In genomic region chr17:30345527-30346075, GRCh38 we compare ENCODE assay signal across 1 cellular context.
TF ChIP-seq lines count a peak whose summit lies in the region.

No MANE protein-coding gene starts in this region.

TF ChIP-seq in HepG2, 621 proteins besides CTCF, POLR2A, EP300 and RAD21 (continued from another document and continues in another):
- TF ChIP-seq, protein P1, sequence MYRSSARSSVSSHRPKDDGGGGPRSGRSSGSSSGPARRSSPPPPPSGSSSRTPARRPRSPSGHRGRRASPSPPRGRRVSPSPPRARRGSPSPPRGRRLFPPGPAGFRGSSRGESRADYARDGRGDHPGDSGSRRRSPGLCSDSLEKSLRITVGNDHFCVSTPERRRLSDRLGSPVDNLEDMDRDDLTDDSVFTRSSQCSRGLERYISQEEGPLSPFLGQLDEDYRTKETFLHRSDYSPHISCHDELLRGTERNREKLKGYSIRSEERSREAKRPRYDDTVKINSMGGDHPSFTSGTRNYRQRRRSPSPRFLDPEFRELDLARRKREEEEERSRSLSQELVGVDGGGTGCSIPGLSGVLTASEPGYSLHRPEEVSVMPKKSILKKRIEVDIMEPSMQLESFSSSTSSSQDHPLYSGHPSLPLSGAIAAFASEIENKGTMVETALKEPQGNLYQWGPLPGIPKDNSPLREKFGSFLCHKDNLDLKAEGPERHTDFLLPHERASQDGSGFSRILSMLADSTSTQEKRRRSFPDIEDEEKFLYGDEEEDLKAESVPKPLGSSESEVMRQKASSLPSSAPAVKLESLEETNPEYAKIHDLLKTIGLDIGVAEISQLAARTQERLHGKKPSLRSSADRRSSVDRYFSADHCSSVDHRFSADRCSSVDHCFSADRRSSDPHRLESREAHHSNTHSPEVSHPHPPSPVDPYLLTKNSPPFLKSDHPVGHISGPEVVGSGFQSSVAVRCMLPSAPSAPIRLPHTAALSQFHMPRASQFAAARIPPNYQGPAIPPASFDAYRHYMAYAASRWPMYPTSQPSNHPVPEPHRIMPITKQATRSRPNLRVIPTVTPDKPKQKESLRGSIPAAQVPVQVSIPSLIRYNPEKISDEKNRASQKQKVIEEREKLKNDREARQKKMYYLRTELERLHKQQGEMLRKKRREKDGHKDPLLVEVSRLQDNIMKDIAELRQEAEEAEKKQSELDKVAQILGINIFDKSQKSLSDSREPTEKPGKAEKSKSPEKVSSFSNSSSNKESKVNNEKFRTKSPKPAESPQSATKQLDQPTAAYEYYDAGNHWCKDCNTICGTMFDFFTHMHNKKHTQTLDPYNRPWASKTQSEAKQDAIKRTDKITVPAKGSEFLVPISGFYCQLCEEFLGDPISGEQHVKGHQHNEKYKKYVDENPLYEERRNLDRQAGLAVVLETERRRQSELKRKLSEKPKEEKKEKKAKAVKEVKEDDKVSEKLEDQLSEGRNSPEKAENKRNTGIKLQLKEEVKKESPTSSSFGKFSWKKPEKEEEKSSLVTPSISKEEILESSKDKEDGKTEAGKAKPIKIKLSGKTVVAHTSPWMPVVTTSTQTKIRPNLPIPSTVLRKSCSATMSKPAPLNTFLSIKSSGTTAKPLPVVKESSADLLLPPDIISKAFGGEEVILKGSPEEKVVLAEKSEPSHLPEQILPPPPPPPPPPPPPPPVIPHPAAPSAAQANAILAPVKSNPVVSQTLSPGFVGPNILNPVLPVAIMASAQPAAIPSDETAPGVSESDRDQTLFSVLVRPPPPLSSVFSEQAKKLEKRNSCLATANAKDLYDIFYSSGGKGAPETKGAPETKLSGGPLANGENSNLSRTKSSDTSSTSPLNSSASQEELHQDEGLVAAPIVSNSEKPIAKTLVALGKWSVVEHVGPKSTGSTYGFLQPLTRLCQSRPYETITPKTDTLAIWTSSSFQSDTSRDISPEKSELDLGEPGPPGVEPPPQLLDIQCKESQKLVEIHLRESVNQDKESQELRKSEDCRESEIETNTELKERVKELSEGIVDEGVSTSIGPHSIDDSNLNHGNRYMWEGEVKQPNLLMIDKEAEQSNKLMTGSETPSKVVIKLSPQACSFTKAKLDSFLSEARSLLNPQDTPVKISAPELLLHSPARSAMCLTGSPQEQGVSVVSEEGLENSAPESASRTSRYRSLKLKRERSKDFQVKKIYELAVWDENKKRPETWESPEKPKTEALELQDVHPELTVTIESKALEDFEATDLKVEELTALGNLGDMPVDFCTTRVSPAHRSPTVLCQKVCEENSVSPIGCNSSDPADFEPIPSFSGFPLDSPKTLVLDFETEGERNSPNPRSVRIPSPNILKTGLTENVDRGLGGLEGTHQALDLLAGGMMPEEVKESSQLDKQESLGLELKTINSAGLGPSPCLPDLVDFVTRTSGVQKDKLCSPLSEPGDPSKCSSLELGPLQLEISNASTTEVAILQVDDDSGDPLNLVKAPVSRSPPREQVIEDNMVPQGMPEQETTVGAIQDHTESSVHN (CRISPR knock-in tag; IDR thresholded peaks at IDR 0.05) = no peak
- TF ChIP-seq SOX5 (CRISPR knock-in tag; IDR thresholded peaks at IDR 0.05; ENCODE audit: borderline replicate concordance) = peak; percentile 29; the same call in 1 of the 2 replicates
- peak; percentile 23; the same call in 1 of the 2 replicates for TF ChIP-seq ZNF605 (CRISPR knock-in tag; IDR thresholded peaks at IDR 0.05)
- peak; percentile 39; the same call in 1 of the 2 replicates for TF ChIP-seq TAF1 (CRISPR knock-in tag; IDR thresholded peaks at IDR 0.05)
- no peak for TF ChIP-seq RFXAP (CRISPR knock-in tag; IDR thresholded peaks at IDR 0.05; ENCODE audit: borderline replicate concordance)
- no peak for TF ChIP-seq ATF7 (IDR thresholded peaks at IDR 0.05)
- TF ChIP-seq ATF7 (CRISPR knock-in tag; IDR thresholded peaks at IDR 0.05) = no peak
- no peak for TF ChIP-seq ZNF160 (CRISPR knock-in tag; IDR thresholded peaks at IDR 0.05)
- no peak for TF ChIP-seq MEIS2 (CRISPR knock-in tag; IDR thresholded peaks at IDR 0.05)
- TF ChIP-seq FOXP4 (CRISPR knock-in tag; IDR thresholded peaks at IDR 0.05) = 0 out of 2 replicates have a peak, but pooled peaks have one; percentile 37
- no peak for TF ChIP-seq ZSCAN25 (CRISPR knock-in tag; IDR thresholded peaks at IDR 0.05)
- no peak for TF ChIP-seq ZFP36L2 (CRISPR knock-in tag; IDR thresholded peaks at IDR 0.05)
- 0 out of 2 replicates have a peak, but pooled peaks have one; percentile 15 for TF ChIP-seq MXD4 (CRISPR knock-in tag; IDR thresholded peaks at IDR 0.05)
- 0 out of 2 replicates have a peak, but pooled peaks have one; percentile 18 for TF ChIP-seq ZMYM2 (CRISPR knock-in tag; IDR thresholded peaks at IDR 0.05)
- TF ChIP-seq ZNF770 (CRISPR knock-in tag; IDR thresholded peaks at IDR 0.05) = peak; percentile 97
- TF ChIP-seq ZNF180 (CRISPR knock-in tag; IDR thresholded peaks at IDR 0.05; ENCODE audit: borderline replicate concordance, low read depth) = no peak
- no peak; the same call in 1 of the 2 replicates for TF ChIP-seq ZNF430 (CRISPR knock-in tag; IDR thresholded peaks at IDR 0.05)
- no peak for TF ChIP-seq PHF8 (CRISPR knock-in tag; IDR thresholded peaks at IDR 0.05)
- no peak for TF ChIP-seq ZNF383 (CRISPR knock-in tag; IDR thresholded peaks at IDR 0.05; ENCODE audit: borderline replicate concordance)
- TF ChIP-seq RXRB (CRISPR knock-in tag; IDR thresholded peaks at IDR 0.05; ENCODE audit: borderline replicate concordance) = peak; percentile 50
- no peak for TF ChIP-seq HMG20B (CRISPR knock-in tag; conservative IDR thresholded peaks at IDR 0.05)
- TF ChIP-seq, protein P2, sequence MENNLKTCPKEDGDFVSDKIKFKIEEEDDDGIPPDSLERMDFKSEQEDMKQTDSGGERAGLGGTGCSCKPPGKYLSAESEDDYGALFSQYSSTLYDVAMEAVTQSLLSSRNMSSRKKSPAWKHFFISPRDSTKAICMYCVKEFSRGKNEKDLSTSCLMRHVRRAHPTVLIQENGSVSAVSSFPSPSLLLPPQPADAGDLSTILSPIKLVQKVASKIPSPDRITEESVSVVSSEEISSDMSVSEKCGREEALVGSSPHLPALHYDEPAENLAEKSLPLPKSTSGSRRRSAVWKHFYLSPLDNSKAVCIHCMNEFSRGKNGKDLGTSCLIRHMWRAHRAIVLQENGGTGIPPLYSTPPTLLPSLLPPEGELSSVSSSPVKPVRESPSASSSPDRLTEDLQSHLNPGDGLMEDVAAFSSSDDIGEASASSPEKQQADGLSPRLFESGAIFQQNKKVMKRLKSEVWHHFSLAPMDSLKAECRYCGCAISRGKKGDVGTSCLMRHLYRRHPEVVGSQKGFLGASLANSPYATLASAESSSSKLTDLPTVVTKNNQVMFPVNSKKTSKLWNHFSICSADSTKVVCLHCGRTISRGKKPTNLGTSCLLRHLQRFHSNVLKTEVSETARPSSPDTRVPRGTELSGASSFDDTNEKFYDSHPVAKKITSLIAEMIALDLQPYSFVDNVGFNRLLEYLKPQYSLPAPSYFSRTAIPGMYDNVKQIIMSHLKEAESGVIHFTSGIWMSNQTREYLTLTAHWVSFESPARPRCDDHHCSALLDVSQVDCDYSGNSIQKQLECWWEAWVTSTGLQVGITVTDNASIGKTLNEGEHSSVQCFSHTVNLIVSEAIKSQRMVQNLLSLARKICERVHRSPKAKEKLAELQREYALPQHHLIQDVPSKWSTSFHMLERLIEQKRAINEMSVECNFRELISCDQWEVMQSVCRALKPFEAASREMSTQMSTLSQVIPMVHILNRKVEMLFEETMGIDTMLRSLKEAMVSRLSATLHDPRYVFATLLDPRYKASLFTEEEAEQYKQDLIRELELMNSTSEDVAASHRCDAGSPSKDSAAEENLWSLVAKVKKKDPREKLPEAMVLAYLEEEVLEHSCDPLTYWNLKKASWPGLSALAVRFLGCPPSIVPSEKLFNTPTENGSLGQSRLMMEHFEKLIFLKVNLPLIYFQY (CRISPR knock-in tag; IDR thresholded peaks at IDR 0.05; ENCODE audit: borderline replicate concordance) = no peak
- peak; percentile 47; the same call in 1 of the 2 replicates for TF ChIP-seq SMAD3 (CRISPR knock-in tag; IDR thresholded peaks at IDR 0.05)
- TF ChIP-seq PLSCR1 (CRISPR knock-in tag; IDR thresholded peaks at IDR 0.05; ENCODE audit: borderline replicate concordance) = no peak
- TF ChIP-seq, protein P3, sequence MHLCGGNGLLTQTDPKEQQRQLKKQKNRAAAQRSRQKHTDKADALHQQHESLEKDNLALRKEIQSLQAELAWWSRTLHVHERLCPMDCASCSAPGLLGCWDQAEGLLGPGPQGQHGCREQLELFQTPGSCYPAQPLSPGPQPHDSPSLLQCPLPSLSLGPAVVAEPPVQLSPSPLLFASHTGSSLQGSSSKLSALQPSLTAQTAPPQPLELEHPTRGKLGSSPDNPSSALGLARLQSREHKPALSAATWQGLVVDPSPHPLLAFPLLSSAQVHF (CRISPR knock-in tag; IDR thresholded peaks at IDR 0.05) = no peak
- TF ChIP-seq MEIS1 (CRISPR knock-in tag; IDR thresholded peaks at IDR 0.05; ENCODE audit: borderline replicate concordance) = no peak
- TF ChIP-seq SMC3 (IDR thresholded peaks at IDR 0.05; ENCODE audit: low read length) = no peak
- TF ChIP-seq MED1 (CRISPR knock-in tag; IDR thresholded peaks at IDR 0.05) = peak; percentile 57
- TF ChIP-seq HDAC1 (CRISPR knock-in tag; IDR thresholded peaks at IDR 0.05) = no peak
- peak; percentile 36; the same call in 1 of the 2 replicates for TF ChIP-seq FOXA3 (CRISPR knock-in tag; IDR thresholded peaks at IDR 0.05)
- no peak for TF ChIP-seq BRD4 (CRISPR knock-in tag; IDR thresholded peaks at IDR 0.05)
- TF ChIP-seq ZNF782 (CRISPR knock-in tag; IDR thresholded peaks at IDR 0.05; ENCODE audit: borderline replicate concordance) = no peak
- no peak for TF ChIP-seq JARID2 (CRISPR knock-in tag; IDR thresholded peaks at IDR 0.05; ENCODE audit: insufficient replicate concordance)
- no peak for TF ChIP-seq ZNF10 (CRISPR knock-in tag; IDR thresholded peaks at IDR 0.05; ENCODE audit: borderline replicate concordance, low read depth)
- 0 out of 2 replicates have a peak, but pooled peaks have one; percentile 9 for TF ChIP-seq BCL6 (CRISPR knock-in tag; IDR thresholded peaks at IDR 0.05)
- no peak for TF ChIP-seq CREBL2 (CRISPR knock-in tag; IDR thresholded peaks at IDR 0.05; ENCODE audit: borderline replicate concordance)
- TF ChIP-seq, protein P4, sequence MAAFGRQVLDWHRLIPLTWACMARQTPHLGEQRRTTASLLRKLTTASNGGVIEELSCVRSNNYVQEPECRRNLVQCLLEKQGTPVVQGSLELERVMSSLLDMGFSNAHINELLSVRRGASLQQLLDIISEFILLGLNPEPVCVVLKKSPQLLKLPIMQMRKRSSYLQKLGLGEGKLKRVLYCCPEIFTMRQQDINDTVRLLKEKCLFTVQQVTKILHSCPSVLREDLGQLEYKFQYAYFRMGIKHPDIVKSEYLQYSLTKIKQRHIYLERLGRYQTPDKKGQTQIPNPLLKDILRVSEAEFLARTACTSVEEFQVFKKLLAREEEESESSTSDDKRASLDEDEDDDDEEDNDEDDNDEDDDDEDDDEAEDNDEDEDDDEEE (CRISPR knock-in tag; IDR thresholded peaks at IDR 0.05) = 0 out of 2 replicates have a peak, but pooled peaks have one; percentile 45
- no peak for TF ChIP-seq ZNF234 (CRISPR knock-in tag; conservative IDR thresholded peaks at IDR 0.05)
- peak; percentile 63 for TF ChIP-seq SALL1 (CRISPR knock-in tag; IDR thresholded peaks at IDR 0.05)
- no peak for TF ChIP-seq ZNF761 (CRISPR knock-in tag; conservative IDR thresholded peaks at IDR 0.05)
- TF ChIP-seq IRF9 (CRISPR knock-in tag; IDR thresholded peaks at IDR 0.05; ENCODE audit: borderline replicate concordance) = 0 out of 2 replicates have a peak, but pooled peaks have one; percentile 55
